In the genomic region with DNA sequence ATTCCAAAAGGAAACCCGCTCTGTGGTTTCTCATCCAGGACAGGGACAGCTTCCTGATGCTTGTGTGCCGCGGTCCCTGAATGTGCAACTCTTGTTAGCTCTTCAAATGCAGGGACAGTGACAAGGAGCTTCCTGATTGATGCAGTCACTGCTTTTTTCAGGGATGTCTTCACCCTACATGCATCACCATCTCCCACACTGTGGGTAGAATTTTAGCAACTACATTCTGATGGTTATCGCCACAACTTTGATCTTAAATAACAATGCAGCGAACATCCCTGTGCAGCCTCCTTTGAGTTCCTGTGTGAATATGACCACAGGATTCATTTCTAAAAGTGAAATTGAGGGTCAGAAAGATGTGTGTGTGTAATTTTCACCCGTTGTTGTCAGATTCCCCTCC, we compare ENCODE assay signal across 14 cellular contexts.
"Had no signal": no experiment of that assay in that cellular context is flagged by ENCODE, and none has a peak within 500 bp of the region (broad histone marks: within the 10 kb centered on the region; RNA-seq: fewer than 3 reads in every experiment).

No MANE protein-coding gene starts in this region.

- H3K4me3 Mint-ChIP-seq: activated T-helper 17 cell treated with anti-CD3 and anti-CD28 coated beads, Interleukin-2, amount 50 U/mL, for 72 hours had no signal

- H3K27me3 Mint-ChIP-seq: activated T-helper 17 cell treated with anti-CD3 and anti-CD28 coated beads, Interleukin-2, amount 50 U/mL, for 72 hours had no signal

- H3K4me1 ChIP-seq: left ventricle myocardium inferior, parathyroid adenoma, uterus had no signal

- H3K27me3 ChIP-seq: uterus had no signal

- H3K36me3 ChIP-seq: brain microvascular endothelial cell, heart left ventricle, left ventricle myocardium inferior, uterus had no signal

- ATAC-seq: activated T-helper 17 cell treated with anti-CD3 and anti-CD28 coated beads, Interleukin-2, amount 50 U/mL, for 72 hours; heart left ventricle had no signal

- H3K9me3 ChIP-seq: heart left ventricle, left ventricle myocardium inferior, uterus had no signal

- H3K27ac Mint-ChIP-seq: activated T-helper 17 cell treated with anti-CD3 and anti-CD28 coated beads, Interleukin-2, amount 50 U/mL, for 72 hours had no signal

- DNase-seq: activated CD4-positive, alpha-beta T cell treated with anti-CD3 and anti-CD28 coated beads, Interleukin-2, amount 50 U/mL, for 48 hours; activated naive CD4-positive, alpha-beta T cell treated with anti-CD3 and anti-CD28 coated beads, Interleukin-2, amount 50 U/mL, for 16 hours; brain microvascular endothelial cell; heart left ventricle; left ventricle myocardium inferior; mesenchymal stem cell; stimulated activated CD4-positive, alpha-beta T cell treated with anti-CD3 and anti-CD28 coated beads, Interleukin-4, amount 100 ng/mL, for 1 hour; stimulated activated CD8-positive, alpha-beta memory T cell treated with anti-CD3 and anti-CD28 coated beads, Interleukin-4, amount 100 ng/mL, for 48 hours; uterus had no signal

- H3K4me3 ChIP-seq: left ventricle myocardium inferior, uterus had no signal

- H3K27ac ChIP-seq: brain microvascular endothelial cell, left ventricle myocardium inferior, parathyroid adenoma, uterus had no signal

- FAIRE-seq: endothelial cell of umbilical vein, frontal cortex, keratinocyte had no signal

- H3K9me3 Mint-ChIP-seq: activated T-helper 17 cell treated with anti-CD3 and anti-CD28 coated beads, Interleukin-2, amount 50 U/mL, for 72 hours had no signal
